ENCODE assay signal across 24 cellular contexts in genomic region chr4:7326693-7327340, GRCh38.
A peak's percentile ranks its signal among the peaks of the same experiment; 100 is the strongest.
DNase-seq lines count a peak whose midpoint lies in the region; ATAC-seq, FAIRE-seq and TF ChIP-seq lines count a peak whose summit lies in the region.
"Had no signal": no experiment of that assay in that cellular context is flagged by ENCODE, and none has a peak within 500 bp of the region (broad histone marks: within the 10 kb centered on the region; RNA-seq: fewer than 3 reads in every experiment).

No MANE protein-coding gene starts in this region.

- no peaks in the 10 kb centered on the region for H3K9me3 ChIP-seq in kidney (ENCODE audit: control insufficient read depth in 1 of 2, low read length in 2 of 2)
- H3K9me3 ChIP-seq in effector memory CD4-positive, alpha-beta T cell (ENCODE audit: control insufficient read depth, low read length): no peaks in the 10 kb centered on the region
- H3K9me3 ChIP-seq: gastrocnemius medialis had no signal

- H3K4me1 Mint-ChIP-seq in brain: peaks cover 70% of the 10 kb centered on the region
- no peaks in the 10 kb centered on the region for H3K4me1 Mint-ChIP-seq in T-helper 2 cell treated with Interferon-gamma antibody and Interleukin-4, amounts not matched to agents 5 μg/mL and 100 μg/mL, for 36 hours (ENCODE audit: low read depth)
- H3K4me1 Mint-ChIP-seq: activated CD4-positive, alpha-beta T cell treated with anti-CD3 and anti-CD28 coated beads, Interleukin-2, amount 10 ng/mL, durations not matched to agents 7 days and 5 days; stimulated activated naive B cell treated with anti-CD40 and anti-IgM and Interleukin-4, amounts not matched to agents 10 μg/mL and 1 μg/mL and 100 μg/mL, for 72 hours had no signal

- no peak overlapping the region for H3K4me3 ChIP-seq in kidney (ENCODE audit: low read length in 2 of 2)
- no peak overlapping the region for H3K4me3 ChIP-seq in effector memory CD4-positive, alpha-beta T cell (ENCODE audit: insufficient read depth, low read depth, low read length, poor library complexity, severe bottlenecking)
- H3K4me3 ChIP-seq: gastrocnemius medialis, GM12878, SK-N-MC had no signal

- H3K9ac ChIP-seq in kidney (ENCODE audit: low read length in 2 of 2): no peak overlapping the region

- no peak overlapping the region for H3K4me3 Mint-ChIP-seq in brain
- H3K4me3 Mint-ChIP-seq in T-helper 2 cell treated with Interferon-gamma antibody and Interleukin-4, amounts not matched to agents 5 μg/mL and 100 μg/mL, for 36 hours: no peak overlapping the region
- H3K4me3 Mint-ChIP-seq: activated CD4-positive, alpha-beta T cell treated with anti-CD3 and anti-CD28 coated beads, Interleukin-2, amount 10 ng/mL, durations not matched to agents 7 days and 5 days; activated naive CD4-positive, alpha-beta T cell treated with anti-CD3 and anti-CD28 coated beads for 36 hours; stimulated activated naive B cell treated with anti-CD40 and anti-IgM and Interleukin-4, amounts not matched to agents 10 μg/mL and 1 μg/mL and 100 μg/mL, for 72 hours had no signal

- TF ChIP-seq CTCF in brain (conservative IDR thresholded peaks at IDR 0.05) (no peak), kidney (IDR thresholded peaks at IDR 0.05; ENCODE audit: borderline replicate concordance, extremely low read depth, insufficient read depth) (no peak)

- H3K36me3 ChIP-seq in kidney (ENCODE audit: control insufficient read depth in 1 of 2, insufficient read depth in 2 of 2, low read length in 2 of 2): no peaks in the 10 kb centered on the region
- no peaks in the 10 kb centered on the region for H3K36me3 ChIP-seq in effector memory CD4-positive, alpha-beta T cell (ENCODE audit: control insufficient read depth, insufficient read depth, low read length)
- H3K36me3 ChIP-seq: gastrocnemius medialis had no signal

- H3K27ac ChIP-seq in kidney (ENCODE audit: low read depth in 2 of 2, low read length in 2 of 2): no peak overlapping the region
- H3K27ac ChIP-seq in effector memory CD4-positive, alpha-beta T cell (ENCODE audit: insufficient read depth, low read length, poor library complexity, severe bottlenecking): no peak overlapping the region
- H3K27ac ChIP-seq: C4-2B, gastrocnemius medialis, SK-N-MC, VCaP had no signal

- H3K27me3 ChIP-seq in effector memory CD4-positive, alpha-beta T cell (replicated peaks; ENCODE audit: control insufficient read depth, insufficient read depth, low read length, poor library complexity, severe bottlenecking): no peaks in the 10 kb centered on the region

- DNase-seq in kidney (peak; percentile 68), pons (ENCODE audit: low spot score) (peak; percentile 49), NAMALWA (ENCODE audit: low spot score) (no peak)
- no peak for DNase-seq in T-helper 2 cell treated with Interferon-gamma antibody and Interleukin-4, amounts not matched to agents 5 μg/mL and 100 μg/mL, for 36 hours (ENCODE audit: low spot score)
- no peak for DNase-seq in effector memory CD4-positive, alpha-beta T cell
- DNase-seq: activated CD4-positive, alpha-beta T cell treated with anti-CD3 and anti-CD28 coated beads, Interleukin-2, amount 10 ng/mL, durations not matched to agents 7 days and 5 days; activated naive CD4-positive, alpha-beta T cell treated with anti-CD3 and anti-CD28 coated beads for 36 hours; Calu3; gastrocnemius medialis; KG1; MM.1S; NCI-H1436 treated with DMSO at 0.1 percent for 48 hours; NCI-H510A; stimulated activated CD4-positive, alpha-beta T cell treated with anti-CD3 and anti-CD28 coated beads, Interleukin-4, amount 100 ng/mL, for 24 hours; stimulated activated naive B cell treated with anti-CD40 and anti-IgM and Interleukin-4, amounts not matched to agents 10 μg/mL and 1 μg/mL and 100 μg/mL, for 72 hours had no signal

- no peaks in the 10 kb centered on the region for H3K4me1 ChIP-seq in kidney (ENCODE audit: control insufficient read depth in 1 of 2, insufficient read depth in 1 of 2, low read depth in 1 of 2, low read length in 2 of 2)
- no peaks in the 10 kb centered on the region for H3K4me1 ChIP-seq in effector memory CD4-positive, alpha-beta T cell (ENCODE audit: control insufficient read depth, insufficient read depth, low read length, poor library complexity, severe bottlenecking)

- FAIRE-seq in kidney (lab: Jason Lieb, UNC): no peak
- FAIRE-seq: GM12878, islet of Langerhans had no signal

- peaks cover 2% of the 10 kb centered on the region for H3K27me3 Mint-ChIP-seq in brain
- no peaks in the 10 kb centered on the region for H3K27me3 Mint-ChIP-seq in T-helper 2 cell treated with Interferon-gamma antibody and Interleukin-4, amounts not matched to agents 5 μg/mL and 100 μg/mL, for 36 hours (ENCODE audit: low read depth)
- H3K27me3 Mint-ChIP-seq: activated CD4-positive, alpha-beta T cell treated with anti-CD3 and anti-CD28 coated beads, Interleukin-2, amount 10 ng/mL, durations not matched to agents 7 days and 5 days had no signal

- H3K27ac Mint-ChIP-seq in brain: peak overlapping the region in 4 of 5 experiments; percentile 23 to 85 (median 46)
- H3K27ac Mint-ChIP-seq in T-helper 2 cell treated with Interferon-gamma antibody and Interleukin-4, amounts not matched to agents 5 μg/mL and 100 μg/mL, for 36 hours: no peak overlapping the region
- H3K27ac Mint-ChIP-seq: activated CD4-positive, alpha-beta T cell treated with anti-CD3 and anti-CD28 coated beads, Interleukin-2, amount 10 ng/mL, durations not matched to agents 7 days and 5 days; activated naive CD4-positive, alpha-beta T cell treated with anti-CD3 and anti-CD28 coated beads for 36 hours; stimulated activated naive B cell treated with anti-CD40 and anti-IgM and Interleukin-4, amounts not matched to agents 10 μg/mL and 1 μg/mL and 100 μg/mL, for 72 hours had no signal

- TF ChIP-seq EP300 in Ishikawa (IDR thresholded peaks at IDR 0.05; ENCODE audit: borderline replicate concordance): no peak

- ATAC-seq in GM21619 (IDR thresholded peaks at IDR 0.05; ENCODE audit: unreplicated experiment): no peak
- ATAC-seq: gastrocnemius medialis; GM12878; Panc1; stimulated activated naive B cell treated with anti-CD40 and anti-IgM and Interleukin-4, amounts not matched to agents 10 μg/mL and 1 μg/mL and 100 μg/mL, for 72 hours had no signal

- no peaks in the 10 kb centered on the region for H3K36me3 Mint-ChIP-seq in brain
- no peaks in the 10 kb centered on the region for H3K36me3 Mint-ChIP-seq in T-helper 2 cell treated with Interferon-gamma antibody and Interleukin-4, amounts not matched to agents 5 μg/mL and 100 μg/mL, for 36 hours (ENCODE audit: low read depth)
- H3K36me3 Mint-ChIP-seq: stimulated activated naive B cell treated with anti-CD40 and anti-IgM and Interleukin-4, amounts not matched to agents 10 μg/mL and 1 μg/mL and 100 μg/mL, for 72 hours had no signal

- H3K9me3 Mint-ChIP-seq in brain: no peaks in the 10 kb centered on the region
- no peaks in the 10 kb centered on the region for H3K9me3 Mint-ChIP-seq in T-helper 2 cell treated with Interferon-gamma antibody and Interleukin-4, amounts not matched to agents 5 μg/mL and 100 μg/mL, for 36 hours
- H3K9me3 Mint-ChIP-seq: activated CD4-positive, alpha-beta T cell treated with anti-CD3 and anti-CD28 coated beads, Interleukin-2, amount 10 ng/mL, durations not matched to agents 7 days and 5 days; activated naive CD4-positive, alpha-beta T cell treated with anti-CD3 and anti-CD28 coated beads for 36 hours; stimulated activated naive B cell treated with anti-CD40 and anti-IgM and Interleukin-4, amounts not matched to agents 10 μg/mL and 1 μg/mL and 100 μg/mL, for 72 hours had no signal

- intact Hi-C loops in kidney (cut with DNase I): no loop called here

- TF ChIP-seq RAD21 in Ishikawa (IDR thresholded peaks at IDR 0.05; ENCODE audit: low read depth): no peak

TF ChIP-seq in Ishikawa, 13 proteins besides CTCF, POLR2A, EP300 and RAD21:
- no peak for TF ChIP-seq TCF12 (IDR thresholded peaks at IDR 0.05; ENCODE audit: low read depth)
- no peak for TF ChIP-seq USF1 (IDR thresholded peaks at IDR 0.05)
- TF ChIP-seq ZBTB7A (IDR thresholded peaks at IDR 0.05; ENCODE audit: low read depth): no peak
- peak; percentile 17; the same call in 1 of the 2 replicates for TF ChIP-seq NFIC (IDR thresholded peaks at IDR 0.05)
- TF ChIP-seq YY1 (IDR thresholded peaks at IDR 0.05; ENCODE audit: low read depth): no peak
- no peak for TF ChIP-seq FOXM1 (IDR thresholded peaks at IDR 0.05; ENCODE audit: borderline replicate concordance, low read depth)
- no peak for TF ChIP-seq TEAD4 (IDR thresholded peaks at IDR 0.05)
- TF ChIP-seq MAX (IDR thresholded peaks at IDR 0.05): no peak

Comparison
In these comparisons a context has a peak if more than half of its experiments do, and no peak if none do; other contexts are left out.
1. DNase-seq: peak in kidney (single experiment) and pons (single experiment); none in T-helper 2 cell treated with Interferon-gamma antibody and Interleukin-4, amounts not matched to agents 5 μg/mL and 100 μg/mL, for 36 hours (single experiment), effector memory CD4-positive, alpha-beta T cell (0 of 3) and NAMALWA (single experiment).